ENCODE assay signal across 27 cellular contexts in the genomic region with DNA sequence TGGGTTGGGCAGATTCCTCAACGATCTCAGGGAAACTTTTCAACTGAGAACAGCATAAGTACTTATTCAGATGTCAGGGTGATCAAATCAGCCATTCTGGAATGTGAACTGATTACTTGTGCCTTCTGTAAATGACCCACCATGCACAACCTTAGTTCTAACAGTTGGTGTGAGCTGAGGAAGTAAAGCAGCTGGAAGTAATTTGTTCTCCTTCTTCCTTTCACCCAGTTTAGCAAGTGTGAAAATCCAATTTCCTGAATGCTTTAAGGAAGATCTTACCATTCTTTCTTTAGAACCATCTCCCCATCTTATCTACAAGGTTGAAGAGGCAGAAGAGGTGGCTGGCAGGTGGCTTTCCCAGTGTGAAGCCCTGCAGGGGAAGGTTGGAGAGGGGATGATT.
"Had no signal": no experiment of that assay in that cellular context is flagged by ENCODE, and none has a peak within 500 bp of the region (broad histone marks: within the 10 kb centered on the region; RNA-seq: fewer than 3 reads in every experiment).

No MANE protein-coding gene starts in this region.

- H3K36me3 Mint-ChIP-seq: immature natural killer cell, mesothelial cell of epicardium, naive B cell, natural killer cell, type B pancreatic cell had no signal

- DNase-seq: hypothalamus; immature natural killer cell; kidney; left lung; lower lobe of right lung; mammary epithelial cell; mesenchymal stem cell; naive B cell; natural killer cell; occipital lobe; retina; right cardiac atrium; stimulated activated CD4-positive, alpha-beta T cell treated with anti-CD3 and anti-CD28 coated beads, Interleukin-12 subunit alpha, Interleukin-12 subunit beta, amount 100 ng/mL, for 4 hours; stimulated activated CD4-positive, alpha-beta T cell treated with anti-CD3 and anti-CD28 coated beads, Interleukin-15, amount 100 ng/mL, for 24 hours; stimulated activated CD4-positive, alpha-beta T cell treated with anti-CD3 and anti-CD28 coated beads, Interleukin-2, amount 100 ng/mL, for 24 hours; stimulated activated CD4-positive, alpha-beta T cell treated with anti-CD3 and anti-CD28 coated beads, Interleukin-4, amount 100 ng/mL, for 1 hour; stimulated activated naive CD4-positive, alpha-beta T cell had no signal

- H3K36me3 ChIP-seq: left lung, lower lobe of right lung, neutrophil, suprapubic skin, tibial nerve, vagina had no signal

- H3K4me1 Mint-ChIP-seq: immature natural killer cell, naive B cell, natural killer cell had no signal

- H3K9me3 Mint-ChIP-seq: immature natural killer cell; natural killer cell; stimulated activated naive CD8-positive, alpha-beta T cell treated with anti-CD3 and anti-CD28 coated beads, Interleukin-15, Interleukin-2, amounts not matched to agents 100 ng/mL and 50 ng/mL, for 24 hours; type B pancreatic cell had no signal

- H3K4me3 Mint-ChIP-seq: immature natural killer cell; mesothelial cell of epicardium; naive B cell; natural killer cell; stimulated activated naive CD8-positive, alpha-beta T cell treated with anti-CD3 and anti-CD28 coated beads, Interleukin-15, Interleukin-2, amounts not matched to agents 100 ng/mL and 50 ng/mL, for 24 hours; type B pancreatic cell had no signal

- H3K27me3 Mint-ChIP-seq: type B pancreatic cell had no signal

- H3K9me3 ChIP-seq: left lung, lower lobe of right lung, neutrophil, suprapubic skin, tibial nerve, vagina had no signal

- H3K4me1 ChIP-seq: left lung, lower lobe of right lung, parathyroid adenoma, suprapubic skin, tibial nerve, vagina had no signal

- H3K27ac Mint-ChIP-seq: immature natural killer cell; naive B cell; natural killer cell; progenitor cell of endocrine pancreas; stimulated activated naive CD8-positive, alpha-beta T cell treated with anti-CD3 and anti-CD28 coated beads, Interleukin-15, Interleukin-2, amounts not matched to agents 100 ng/mL and 50 ng/mL, for 24 hours; type B pancreatic cell had no signal

- H3K27me3 ChIP-seq: left lung, neutrophil, suprapubic skin, tibial nerve, vagina had no signal

- H3K4me3 ChIP-seq: left lung, lower lobe of right lung, skin epidermis, suprapubic skin, tibial nerve, vagina had no signal

- H3K27ac ChIP-seq: left lung, lower lobe of right lung, neutrophil, parathyroid adenoma, skin epidermis, suprapubic skin, tibial nerve, vagina had no signal

- H3K9ac ChIP-seq: parathyroid adenoma had no signal
